In genomic region chr10:105241254-105241653, GRCh38 we compare ENCODE assay signal across 28 cellular contexts.
"Had no signal": no experiment of that assay in that cellular context is flagged by ENCODE, and none has a peak within 500 bp of the region (broad histone marks: within the 10 kb centered on the region; RNA-seq: fewer than 3 reads in every experiment).

No MANE protein-coding gene starts in this region.

- H3K27ac ChIP-seq: neutrophil, pancreas, psoas muscle, right lobe of liver, sigmoid colon, stomach, thoracic aorta, thyroid gland, tibial nerve, upper lobe of left lung, uterus had no signal

- H3K27me3 Mint-ChIP-seq: naive B cell; naive thymus-derived CD8-positive, alpha-beta T cell; natural killer cell treated with Interleukin-12 subunit alpha and Interleukin-12 subunit beta and Interleukin-15 and Interleukin-18, amount 100 ng/mL, for 72 hours; progenitor cell of endocrine pancreas; stimulated activated naive B cell treated with anti-CD40 and anti-IgM and Interleukin-4, amounts not matched to agents 10 μg/mL and 1 μg/mL and 100 μg/mL, for 72 hours; stimulated activated naive CD8-positive, alpha-beta T cell treated with anti-CD3 and anti-CD28 coated beads, Interleukin-15, Interleukin-2, amounts not matched to agents 100 ng/mL and 50 ng/mL, for 24 hours had no signal

- H3K27ac Mint-ChIP-seq: naive B cell; naive thymus-derived CD8-positive, alpha-beta T cell; natural killer cell treated with Interleukin-12 subunit alpha and Interleukin-12 subunit beta and Interleukin-15 and Interleukin-18, amount 100 ng/mL, for 72 hours; nephron progenitor cell; progenitor cell of endocrine pancreas; stimulated activated effector memory CD8-positive, alpha-beta T cell treated with anti-CD3 and anti-CD28 coated beads, Interleukin-12 subunit alpha, Interleukin-12 subunit beta, amount 100 ng/mL, for 72 hours; stimulated activated naive B cell treated with anti-CD40 and anti-IgM and Interleukin-4, amounts not matched to agents 10 μg/mL and 1 μg/mL and 100 μg/mL, for 72 hours; stimulated activated naive CD8-positive, alpha-beta T cell treated with anti-CD3 and anti-CD28 coated beads, Interleukin-15, Interleukin-2, amounts not matched to agents 100 ng/mL and 50 ng/mL, for 24 hours had no signal

- H3K9me3 Mint-ChIP-seq: natural killer cell treated with Interleukin-12 subunit alpha and Interleukin-12 subunit beta and Interleukin-15 and Interleukin-18, amount 100 ng/mL, for 72 hours; nephron progenitor cell; neural crest cell; stimulated activated naive CD8-positive, alpha-beta T cell treated with anti-CD3 and anti-CD28 coated beads, Interleukin-15, Interleukin-2, amounts not matched to agents 100 ng/mL and 50 ng/mL, for 24 hours had no signal

- H3K36me3 ChIP-seq: neutrophil, pancreas, right lobe of liver, sigmoid colon, stomach, thoracic aorta, thyroid gland, tibial nerve, upper lobe of left lung, uterus had no signal

- H3K4me3 Mint-ChIP-seq: naive B cell; naive thymus-derived CD8-positive, alpha-beta T cell; natural killer cell treated with Interleukin-12 subunit alpha and Interleukin-12 subunit beta and Interleukin-15 and Interleukin-18, amount 100 ng/mL, for 72 hours; nephron progenitor cell; neural crest cell; stimulated activated effector memory CD8-positive, alpha-beta T cell treated with anti-CD3 and anti-CD28 coated beads, Interleukin-12 subunit alpha, Interleukin-12 subunit beta, amount 100 ng/mL, for 72 hours; stimulated activated naive B cell treated with anti-CD40 and anti-IgM and Interleukin-4, amounts not matched to agents 10 μg/mL and 1 μg/mL and 100 μg/mL, for 72 hours; stimulated activated naive CD8-positive, alpha-beta T cell treated with anti-CD3 and anti-CD28 coated beads, Interleukin-15, Interleukin-2, amounts not matched to agents 100 ng/mL and 50 ng/mL, for 24 hours had no signal

- H3K36me3 Mint-ChIP-seq: naive B cell; natural killer cell treated with Interleukin-12 subunit alpha and Interleukin-12 subunit beta and Interleukin-15 and Interleukin-18, amount 100 ng/mL, for 72 hours; stimulated activated effector memory CD8-positive, alpha-beta T cell treated with anti-CD3 and anti-CD28 coated beads, Interleukin-12 subunit alpha, Interleukin-12 subunit beta, amount 100 ng/mL, for 72 hours; stimulated activated naive B cell treated with anti-CD40 and anti-IgM and Interleukin-4, amounts not matched to agents 10 μg/mL and 1 μg/mL and 100 μg/mL, for 72 hours had no signal

- H3K27me3 ChIP-seq: neutrophil, pancreas, right lobe of liver, sigmoid colon, stomach, thyroid gland, tibial nerve, upper lobe of left lung, uterus had no signal

- H3K4me1 Mint-ChIP-seq: naive B cell; naive thymus-derived CD8-positive, alpha-beta T cell; nephron progenitor cell; neural crest cell; stimulated activated effector memory CD8-positive, alpha-beta T cell treated with anti-CD3 and anti-CD28 coated beads, Interleukin-12 subunit alpha, Interleukin-12 subunit beta, amount 100 ng/mL, for 72 hours; stimulated activated naive B cell treated with anti-CD40 and anti-IgM and Interleukin-4, amounts not matched to agents 10 μg/mL and 1 μg/mL and 100 μg/mL, for 72 hours had no signal

- H3K9me3 ChIP-seq: neutrophil, pancreas, psoas muscle, right lobe of liver, sigmoid colon, stomach, thoracic aorta, thyroid gland, upper lobe of left lung, uterus had no signal

- DNase-seq: naive B cell; naive thymus-derived CD8-positive, alpha-beta T cell; nephron progenitor cell; nucleus accumbens; pancreas; psoas muscle; right cardiac atrium; right lobe of liver; sigmoid colon; small intestine; stimulated activated CD4-positive, alpha-beta T cell treated with anti-CD3 and anti-CD28 coated beads, Interleukin-2, amount 100 ng/mL, for 24 hours; stimulated activated CD4-positive, alpha-beta T cell treated with anti-CD3 and anti-CD28 coated beads, Interleukin-2, amount 100 ng/mL, for 48 hours; stimulated activated CD4-positive, alpha-beta T cell treated with anti-CD3 and anti-CD28 coated beads, Interleukin-4, amount 100 ng/mL, for 24 hours; stimulated activated naive B cell treated with anti-CD40 and anti-IgM and Interleukin-4, amounts not matched to agents 10 μg/mL and 1 μg/mL and 100 μg/mL, for 72 hours; stimulated activated naive CD4-positive, alpha-beta T cell treated with Interleukin-2 at 50 U/mL for 16 hours; stomach; thyroid gland; trophoblast cell; uterus had no signal

- H3K4me3 ChIP-seq: pancreas, psoas muscle, right lobe of liver, sigmoid colon, stomach, thoracic aorta, thyroid gland, tibial nerve, upper lobe of left lung, uterus had no signal

- H3K4me1 ChIP-seq: pancreas, psoas muscle, right lobe of liver, sigmoid colon, stomach, thyroid gland, tibial nerve, upper lobe of left lung, uterus had no signal
